27 cellular contexts compared by ENCODE assay signal in genomic region chr22:25848954-25849353, GRCh38.
"Had no signal": no experiment of that assay in that cellular context is flagged by ENCODE, and none has a peak within 500 bp of the region (broad histone marks: within the 10 kb centered on the region; RNA-seq: fewer than 3 reads in every experiment).

No MANE protein-coding gene starts in this region.

- H3K9me3 ChIP-seq: SJSA1 had no signal

- ATAC-seq: K562, Panc1, PC-3 had no signal

- DNase-seq: Kasumi-1; MM.1S; MV-4-11; NCI-H1092; NCI-H1105 treated with DMSO at 0.1 percent for 48 hours; NCI-H1417 treated with DMSO at 0.1 percent for 48 hours; NCI-H146; NCI-H1694 treated with DMSO at 0.1 percent for 48 hours; NCI-H1930; NCI-H2081 treated with DMSO at 0.1 percent for 48 hours; NCI-H2171; NCI-H226; NCI-H446; NCI-H510A; NCI-H524 treated with DMSO at 0.1 percent for 48 hours; NCI-H69; NCI-H774; NK-92 treated with Interleukin-12 subunit alpha and Interleukin-12 subunit beta, amount 100 ng/mL, for 24 hours; PC-3; SIG-M5 had no signal

- H3K36me3 ChIP-seq: SJSA1 had no signal

- H3K4me3 ChIP-seq: K562, SJSA1, SK-N-MC had no signal

- H3K4me1 ChIP-seq: SJSA1 had no signal

- H3K27ac ChIP-seq: HL-60, KMS-11, RWPE1, SJSA1, SK-N-MC had no signal
